11 cellular contexts compared by ENCODE assay signal in the genomic region with DNA sequence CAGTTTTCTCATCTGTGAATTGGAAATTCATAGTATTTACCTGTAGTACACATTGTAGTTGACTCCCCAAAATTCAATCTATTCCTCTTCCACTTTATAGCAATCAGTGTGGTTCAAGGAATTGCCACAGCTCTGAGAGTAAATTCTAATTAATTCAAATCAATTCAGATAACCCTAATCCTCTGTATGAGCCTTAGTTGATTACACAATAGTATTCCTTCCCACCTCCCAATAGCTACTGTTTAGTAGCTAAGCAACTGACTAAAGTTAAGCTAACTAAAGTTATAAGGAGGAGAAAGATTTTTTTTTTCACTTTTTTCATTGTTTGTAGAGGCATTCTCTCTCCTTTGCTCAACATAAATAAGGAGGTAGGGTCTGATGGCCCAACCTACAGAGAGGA.
"Had no signal": no experiment of that assay in that cellular context is flagged by ENCODE, and none has a peak within 500 bp of the region (broad histone marks: within the 10 kb centered on the region; RNA-seq: fewer than 3 reads in every experiment).

No MANE protein-coding gene starts in this region.

- DNase-seq: activated B cell treated with CpG ODN at 0.5 μM for 24 hours; activated CD4-positive, alpha-beta T cell treated with anti-CD3 and anti-CD28 coated beads for 48 hours; activated CD8-positive, alpha-beta memory T cell treated with anti-CD3 and anti-CD28 coated beads, Interleukin-2, amount 50 U/mL, for 48 hours; left colon; stimulated activated naive CD8-positive, alpha-beta T cell treated with anti-CD3 and anti-CD28 coated beads, Interleukin-15, Interleukin-2, amounts not matched to agents 100 U/mL and 50 U/mL, for 24 hours; SW 1271 had no signal

- H3K27me3 Mint-ChIP-seq: activated B cell treated with CpG ODN at 0.5 μM for 24 hours had no signal

- H3K4me3 ChIP-seq: ascending aorta, gastroesophageal sphincter, lung, thoracic aorta had no signal

- H3K36me3 ChIP-seq: ascending aorta, gastroesophageal sphincter, thoracic aorta had no signal

- H3K4me3 Mint-ChIP-seq: activated B cell treated with CpG ODN at 0.5 μM for 24 hours had no signal

- ATAC-seq: gastroesophageal sphincter; left colon; sciatic nerve; stimulated activated naive CD8-positive, alpha-beta T cell treated with anti-CD3 and anti-CD28 coated beads, Interleukin-15, Interleukin-2, amounts not matched to agents 100 U/mL and 50 U/mL, for 24 hours had no signal

- H3K9me3 Mint-ChIP-seq: activated B cell treated with CpG ODN at 0.5 μM for 24 hours had no signal

- H3K27me3 ChIP-seq: ascending aorta, gastroesophageal sphincter had no signal

- H3K9me3 ChIP-seq: ascending aorta, gastroesophageal sphincter, thoracic aorta had no signal

- H3K4me1 ChIP-seq: ascending aorta had no signal

- H3K27ac Mint-ChIP-seq: activated B cell treated with CpG ODN at 0.5 μM for 24 hours had no signal

- H3K27ac ChIP-seq: ascending aorta, thoracic aorta had no signal
